Comparison of ENCODE assay signal across 1 cellular context in genomic region chr3:195802795-195803194, GRCh38.
TF ChIP-seq lines count a peak whose summit lies in the region.

No MANE protein-coding gene starts in this region.

TF ChIP-seq in K562, 482 proteins besides CTCF, POLR2A, EP300 and RAD21 (continued from another document):
- TF ChIP-seq NBN (IDR thresholded peaks at IDR 0.05; ENCODE audit: low read depth): peak; percentile 61; the same call in 1 of the 2 replicates
- TF ChIP-seq ARID2 (IDR thresholded peaks at IDR 0.05): peak; percentile 73
- TF ChIP-seq ARID1B (IDR thresholded peaks at IDR 0.05): peak; percentile 26; the same call in 1 of the 2 replicates
- TF ChIP-seq PTRF (tag; IDR thresholded peaks at IDR 0.05): no peak
- TF ChIP-seq L3MBTL2 (IDR thresholded peaks at IDR 0.05): peak; percentile 66
- TF ChIP-seq, protein P1, sequence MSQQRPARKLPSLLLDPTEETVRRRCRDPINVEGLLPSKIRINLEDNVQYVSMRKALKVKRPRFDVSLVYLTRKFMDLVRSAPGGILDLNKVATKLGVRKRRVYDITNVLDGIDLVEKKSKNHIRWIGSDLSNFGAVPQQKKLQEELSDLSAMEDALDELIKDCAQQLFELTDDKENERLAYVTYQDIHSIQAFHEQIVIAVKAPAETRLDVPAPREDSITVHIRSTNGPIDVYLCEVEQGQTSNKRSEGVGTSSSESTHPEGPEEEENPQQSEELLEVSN (IDR thresholded peaks at IDR 0.05; ENCODE audit: borderline replicate concordance in 1 of 2, extremely low read depth in 1 of 2, insufficient read depth in 1 of 2, insufficient read length in 1 of 2, low read depth in 1 of 2, low read length in 1 of 2, poor library complexity in 1 of 2, severe bottlenecking in 1 of 2): peak in 1 of 2 experiments; percentile 60
- TF ChIP-seq ZNF766 (CRISPR knock-in tag; conservative IDR thresholded peaks at IDR 0.05): no peak
- TF ChIP-seq KDM1A (IDR thresholded peaks at IDR 0.05): peak in 1 of 2 experiments; percentile 82; a peak in 2 of 4 replicates
- peak; percentile 49; the same call in 1 of the 2 replicates for TF ChIP-seq DPF2 (IDR thresholded peaks at IDR 0.05)
- peak; percentile 91 for TF ChIP-seq MEF2A (IDR thresholded peaks at IDR 0.05; ENCODE audit: control insufficient read depth, low read depth, low read length)
- 0 out of 2 replicates have a peak, but pooled peaks have one; percentile 14 for TF ChIP-seq MTA2 (IDR thresholded peaks at IDR 0.05; ENCODE audit: low read depth)
- no peak for TF ChIP-seq EP400 (IDR thresholded peaks at IDR 0.05)
- peak; percentile 3; the same call in 1 of the 2 replicates for TF ChIP-seq GTF2E2 (tag; IDR thresholded peaks at IDR 0.05)
- peak; percentile 78; the same call in 1 of the 2 replicates for TF ChIP-seq GATAD2A (IDR thresholded peaks at IDR 0.05)
- 0 out of 2 replicates have a peak, but pooled peaks have one; percentile 24 for TF ChIP-seq SMARCA4 (IDR thresholded peaks at IDR 0.05)
